ENCODE assay signal across 8 cellular contexts in genomic region chr12:108618079-108618952, GRCh38. TPM values are rescaled to one million over a fixed set of nuclear protein-coding genes. Genes with fewer than 3 reads are reported as not detected.
DNase-seq lines count a peak whose midpoint lies in the region; ATAC-seq, FAIRE-seq and TF ChIP-seq lines count a peak whose summit lies in the region.

No MANE protein-coding gene starts in this region.

- TF ChIP-seq POLR2A in A549 (IDR thresholded peaks at IDR 0.05; ENCODE audit: low read length) = no peak

- peak; percentile 96 to 98 for TF ChIP-seq RAD21 in A549 (conservative IDR thresholded peaks at IDR 0.05 in 1 of 2, IDR thresholded peaks at IDR 0.05 in 1 of 2)

- H3K4me2 ChIP-seq in A549 = no peak overlapping the region

- WGBS in A549 (ENCODE audit: missing lambda C conversion rate) = 6% methylated on average over 16 of the region's 16 CpGs
- WGBS in lung, 2 donors = 11 to 17% methylated on average over 16 of the region's 16 CpGs

- H3K27me3 ChIP-seq in lung (ENCODE audit: control insufficient read depth, insufficient read depth) = no peaks in the 10 kb centered on the region

- ATAC-seq in A549 = peak; percentile 81 to 94
- ATAC-seq in GM18517 (IDR thresholded peaks at IDR 0.05; ENCODE audit: unreplicated experiment) = peak; percentile 68
- ATAC-seq in lung (ENCODE audit: insufficient read depth, low FRiP score) = peak; percentile 73

- CTCF ChIA-PET in A549 (lab: Yijun Ruan, JAX) = interaction anchor here (0.5 to 20.7 kb wide), 51 partner anchors 16 to 775 kb away, joined by 3 to 533 read pairs (median 4); partner anchors contain the start of genes ACACB, FICD, ISCU and SART3

- peak; percentile 96 for TF ChIP-seq CTCF in A549 (IDR thresholded peaks at IDR 0.05)
- TF ChIP-seq CTCF in lung (IDR thresholded peaks at IDR 0.05; ENCODE audit: control extremely low read depth, extremely low read depth) = peak; percentile 88

- FAIRE-seq in A549 (lab: Jason Lieb, UNC) = no peak

- POLR2A ChIA-PET in A549 (lab: Yijun Ruan, JAX) = interaction anchor here (1.3 to 1.7 kb wide), 2 partner anchors 56 to 57 kb away, joined by 3 to 11 read pairs; partner anchors contain the start of genes ISCU and SART3

- TF ChIP-seq EP300 in A549 (IDR thresholded peaks at IDR 0.05) = no peak

- H3K4me1 ChIP-seq in A549 (peaks cover 7% of the 10 kb centered on the region), lung (ENCODE audit: control insufficient read depth in 2 of 2, insufficient read depth in 2 of 2, low read length in 2 of 2) (peaks cover 0 to 11% of the 10 kb centered on the region in 2 donors)

- H3K36me3 ChIP-seq in lung (ENCODE audit: control insufficient read depth in 2 of 2, insufficient read depth in 2 of 2, low read length in 2 of 2) = no peaks in the 10 kb centered on the region

- no peaks in the 10 kb centered on the region for H3K9me3 ChIP-seq in A549
- H3K9me3 ChIP-seq in lung (ENCODE audit: control insufficient read depth in 2 of 2, insufficient read depth in 1 of 2, low read length in 1 of 2) = no peaks in the 10 kb centered on the region

- no peak overlapping the region for H3K4me3 ChIP-seq in A549
- no peak overlapping the region for H3K4me3 ChIP-seq in lung

- H3K27ac ChIP-seq in A549 (peak overlapping the region in 1 of 2 experiments; percentile 17; a peak in 2 of 6 replicates), lung (ENCODE audit: low read depth in 1 of 2, low read length in 1 of 2) (no peak overlapping the region)

- DNase-seq in A549 (ENCODE audit: low read depth in 1 of 2, low spot score in 1 of 2) (peak; percentile 86 to 90), HK-2 (ENCODE audit: unreplicated experiment) (peak; percentile 86), NCI-H774 (lab: John Stamatoyannopoulos, UW) (peak; percentile 72), ecto neural progenitor cell (ENCODE audit: low spot score) (peak; percentile 92), lung (ENCODE audit: low spot score) (peak; percentile 83)
- DNase-seq in activated CD4-positive, alpha-beta T cell treated with anti-CD3 and anti-CD28 coated beads, Interleukin-2, amount 50 U/mL, for 48 hours = peak; percentile 82 to 84
- DNase-seq in stimulated activated CD8-positive, alpha-beta memory T cell treated with anti-CD3 and anti-CD28 coated beads, Interleukin-15, amount 100 ng/mL, for 24 hours (ENCODE audit: low read depth) = peak; percentile 64

TF ChIP-seq in A549, 52 proteins besides CTCF, POLR2A, EP300 and RAD21:
- TF ChIP-seq SMC3 (IDR thresholded peaks at IDR 0.05) = peak; percentile 96
- TF ChIP-seq CBX8 (IDR thresholded peaks at IDR 0.05) = no peak

RNA-seq across cellular contexts. Expression of gene SELPLG, which starts 15.4 kb away (rescaled TPM):
- polyA plus RNA-seq in A549 (2011; rRNA removed) (0.17 and 0.24 TPM in 2 replicates), A549 (2017; fragmentation: RNase III; extraction: RNeasy Plus Mini Kit Qiagen cat#74134 plus additional on column Dnase treatment) (0.43 to 0.67 TPM (median 0.65 TPM) in 3 replicates), lung (10 to 100 TPM; 13.8 to 97.0 TPM)
- 0.30 and 0.49 TPM in 2 replicates for polyA plus RNA-seq in A549 (2012; cell fraction: cytosol; rRNA removed)
- polyA plus RNA-seq in A549 (2012; cell fraction: nucleus; rRNA removed) = 1.2 and 1.3 TPM in 2 replicates
- polyA minus RNA-seq in A549 (2011; rRNA and poly(A)+ RNA removed) = 0.19 TPM in 1 of 2 replicates, not detected in the other
- 10 to 100 TPM; 11.3 to 47.2 TPM for total RNA-seq in lung

RNA-seq across cellular contexts. Expression of gene TMEM119, which starts 20.4 kb away (rescaled TPM):
- not detected in 2 replicates for polyA plus RNA-seq in A549 (2011; rRNA removed)
- polyA plus RNA-seq in A549 (2012; cell fraction: cytosol; rRNA removed) = not detected in 2 replicates
- not detected in 2 replicates for polyA plus RNA-seq in A549 (2012; cell fraction: nucleus; rRNA removed)
- polyA plus RNA-seq in A549 (2017; fragmentation: RNase III; extraction: RNeasy Plus Mini Kit Qiagen cat#74134 plus additional on column Dnase treatment) = not detected in 3 replicates
- not detected in 2 replicates for polyA minus RNA-seq in A549 (2011; rRNA and poly(A)+ RNA removed)
- total RNA-seq in lung = 10 to 100 TPM; 22.5 to 31.9 TPM
- 10 to 100 TPM; 14.4 to 23.2 TPM for polyA plus RNA-seq in lung

RNA-seq across cellular contexts. Expression of gene ISCU, which starts 55.9 kb away (rescaled TPM):
- polyA plus RNA-seq in A549 (2011; rRNA removed) (174 and 177 TPM in 2 replicates), A549 (2017; fragmentation: RNase III; extraction: RNeasy Plus Mini Kit Qiagen cat#74134 plus additional on column Dnase treatment) (97.1 to 101 TPM (median 97.5 TPM) in 3 replicates), lung (100 to 1,000 TPM in 1 of 2 donors, 10 to 100 TPM in 1; 95.5 to 132 TPM)
- 81.6 and 86.3 TPM in 2 replicates for polyA plus RNA-seq in A549 (2012; cell fraction: cytosol; rRNA removed)
- polyA plus RNA-seq in A549 (2012; cell fraction: nucleus; rRNA removed) = 33.9 and 64.2 TPM in 2 replicates
- polyA minus RNA-seq in A549 (2011; rRNA and poly(A)+ RNA removed) = 42.4 and 60.2 TPM in 2 replicates
- total RNA-seq in lung = 10 to 100 TPM; 86.2 to 93.0 TPM

RNA-seq across cellular contexts. Expression of gene SART3, which starts 57.3 kb away (rescaled TPM):
- polyA plus RNA-seq in A549 (2011; rRNA removed) = 51.8 and 52.7 TPM in 2 replicates
- 27.4 and 33.8 TPM in 2 replicates for polyA plus RNA-seq in A549 (2012; cell fraction: cytosol; rRNA removed)
- polyA plus RNA-seq in A549 (2012; cell fraction: nucleus; rRNA removed) = 33.0 and 47.5 TPM in 2 replicates
- polyA plus RNA-seq in A549 (2017; fragmentation: RNase III; extraction: RNeasy Plus Mini Kit Qiagen cat#74134 plus additional on column Dnase treatment) = 77.2 to 83.2 TPM (median 81.5 TPM) in 3 replicates
- polyA minus RNA-seq in A549 (2011; rRNA and poly(A)+ RNA removed) = 53.1 and 59.4 TPM in 2 replicates
- total RNA-seq in lung = 100 to 1,000 TPM in 1 of 2 donors, 10 to 100 TPM in 1; 46.5 to 107 TPM
- polyA plus RNA-seq in lung = 10 to 100 TPM; 12.2 to 23.3 TPM

Comparison
In these comparisons a context has a peak if more than half of its experiments do, and no peak if none do; other contexts are left out.
1. RNA of gene SELPLG, which starts 15.4 kb away (polyA plus RNA-seq): 13.8 to 97.0 TPM in lung; 0.17 to 1.3 TPM in A549; every median in the first group is over 4 times any median in the second.
2. RNA of gene TMEM119, which starts 20.4 kb away (polyA plus RNA-seq): 14.4 to 23.2 TPM in lung; not detected in A549; every median in the first group is over 10 times any median in the second.
3. Peak in every context shown above with its lines, with median percentiles within 50 percentile points of each other: ATAC-seq and DNase-seq.